ENCODE assay signal across 9 cellular contexts in genomic region chr2:238847841-238848565, GRCh38. TPM values are rescaled to one million over a fixed set of nuclear protein-coding genes. Genes with fewer than 3 reads are reported as not detected.
DNase-seq lines count a peak whose midpoint lies in the region; TF ChIP-seq lines count a peak whose summit lies in the region.
"Had no signal": no experiment of that assay in that cellular context is flagged by ENCODE, and none has a peak within 500 bp of the region (broad histone marks: within the 10 kb centered on the region; RNA-seq: fewer than 3 reads in every experiment).

Gene TWIST2, plus strand, starts transcription at chr2:238848085. Its CDS starts 131 bp downstream, at chr2:238848216.

- H3K27me3 Mint-ChIP-seq in neural crest cell (ENCODE audit: low read depth), result peaks cover 90% of the 10 kb centered on the region

- H3K79me2 ChIP-seq in fibroblast of lung (ENCODE audit: control insufficient read depth, insufficient read depth, low read length), result peaks cover 63% of the 10 kb centered on the region

- peak within 1 kb of the TSS; percentile 91 for H3K27ac ChIP-seq in fibroblast of lung (ENCODE audit: insufficient read depth, low read length)

- no peaks in the 10 kb centered on the region for H3K9me3 ChIP-seq in fibroblast of lung (ENCODE audit: control insufficient read depth, insufficient read depth, low read depth, low read length)

- H3K4me3 ChIP-seq in AG10803 (ENCODE audit: low read length), result peak within 1 kb of the TSS; percentile 99
- H3K4me3 ChIP-seq in fibroblast of lung (replicated peaks in 1 of 4; ENCODE audit: control extremely low read depth in 1 of 4, insufficient read depth in 1 of 4, low read depth in 3 of 4, low read length in 4 of 4), result peak within 1 kb of the TSS; percentile 45 to 99 (median 95)

- H3K27me3 ChIP-seq in fibroblast of lung (ENCODE audit: control insufficient read depth, insufficient read depth, low read length), result no peaks in the 10 kb centered on the region

- H3K36me3 Mint-ChIP-seq in neural crest cell (ENCODE audit: low read depth), result no peaks in the 10 kb centered on the region

- DNase-seq in AG10803 (ENCODE audit: low read depth), result peak; percentile 98
- DNase-seq in NOMO-1 (lab: John Stamatoyannopoulos, UW; ENCODE audit: unreplicated experiment in 2 of 2), result peak; percentile 92 to 93
- peak; percentile 95 for DNase-seq in fibroblast of lung (ENCODE audit: low read depth in 2 of 2)
- DNase-seq in neural crest cell (ENCODE audit: low read depth, low spot score), result peak; percentile 39
- no peak for DNase-seq in NCI-H2196 (lab: John Stamatoyannopoulos, UW; ENCODE audit: unreplicated experiment)
- DNase-seq in NCI-H82 treated with DMSO at 0.1 percent for 48 hours (lab: John Stamatoyannopoulos, UW; ENCODE audit: unreplicated experiment), result no peak
- DNase-seq in hippocampal formation (lab: John Stamatoyannopoulos, UW), result no peak
- no peak for DNase-seq in GM19238 (ENCODE audit: insufficient read length, low spot score)
- DNase-seq: activated T-cell treated with anti-CD3 and anti-CD28 coated beads, Interleukin-2, amount 50 U/mL, for 1 hour had no signal

- H3K36me3 ChIP-seq in fibroblast of lung (ENCODE audit: control insufficient read depth, insufficient read depth, low read length), result no peaks in the 10 kb centered on the region

- no peaks in the 10 kb centered on the region for H4K20me1 ChIP-seq in fibroblast of lung (ENCODE audit: control insufficient read depth, extremely low read depth, insufficient read depth, low read length)

- H3K9me3 Mint-ChIP-seq in neural crest cell, result no peaks in the 10 kb centered on the region

- H2AFZ ChIP-seq in fibroblast of lung (ENCODE audit: low read length), result peak within 1 kb of the TSS; percentile 52

- peak within 1 kb of the TSS; percentile 98 for H3K4me2 ChIP-seq in fibroblast of lung (ENCODE audit: extremely low read depth, insufficient read depth, low read length)

- peak within 1 kb of the TSS; percentile 64 for H3K4me3 Mint-ChIP-seq in neural crest cell

- TF ChIP-seq CTCF in AG10803 (conservative IDR thresholded peaks at IDR 0.05; ENCODE audit: low read length) (no peak), fibroblast of lung (conservative IDR thresholded peaks at IDR 0.05 in 1 of 2, IDR thresholded peaks at IDR 0.05 in 1 of 2; ENCODE audit: low read depth in 1 of 2, low read length in 2 of 2) (peak in 1 of 2 donors; percentile 45), neural crest cell (conservative IDR thresholded peaks at IDR 0.05) (no peak)

- peaks cover 11% of the 10 kb centered on the region for H3K4me1 Mint-ChIP-seq in neural crest cell

- peaks cover 2% of the 10 kb centered on the region for H3K4me1 ChIP-seq in fibroblast of lung (ENCODE audit: control insufficient read depth, extremely low read depth, insufficient read depth, low read length)

- H3K27ac Mint-ChIP-seq in neural crest cell (ENCODE audit: unreplicated experiment), result no peak within 1 kb of the TSS

- peak within 1 kb of the TSS; percentile 86 for H3K9ac ChIP-seq in fibroblast of lung (ENCODE audit: insufficient read depth, low read length)

RNA-seq across cellular contexts. Expression of gene TWIST2, which starts in this region (rescaled TPM):
- total RNA-seq in fibroblast of lung, result 36.0 and 118 TPM in 2 replicates
- 85.2 and 97.7 TPM in 2 replicates for polyA plus RNA-seq in fibroblast of lung
- polyA plus RNA-seq in fibroblast of lung (2012), result 83.8 and 115 TPM in 2 replicates
- 24.2 and 33.9 TPM in 2 replicates for polyA minus RNA-seq in fibroblast of lung (ENCODE audit: low replicate concordance)
- total RNA-seq in neural crest cell, result 0.96 and 1.1 TPM in 2 replicates

Comparison
In these comparisons a context has a peak if more than half of its experiments do, and no peak if none do; other contexts are left out.
1. RNA of gene TWIST2 (total RNA-seq): 36.0 to 118 TPM in fibroblast of lung; 0.96 to 1.1 TPM in neural crest cell; every median in the first group is over 10 times any median in the second.
2. DNase-seq: peak in AG10803 (single experiment), NOMO-1 (2 of 2), fibroblast of lung (2 of 2) and neural crest cell (single experiment); none in NCI-H2196 (single experiment), NCI-H82 treated with DMSO at 0.1 percent for 48 hours (single experiment), hippocampal formation (0 of 2) and GM19238 (single experiment).